Comparison of ENCODE assay signal across 20 cellular contexts in the genomic region with DNA sequence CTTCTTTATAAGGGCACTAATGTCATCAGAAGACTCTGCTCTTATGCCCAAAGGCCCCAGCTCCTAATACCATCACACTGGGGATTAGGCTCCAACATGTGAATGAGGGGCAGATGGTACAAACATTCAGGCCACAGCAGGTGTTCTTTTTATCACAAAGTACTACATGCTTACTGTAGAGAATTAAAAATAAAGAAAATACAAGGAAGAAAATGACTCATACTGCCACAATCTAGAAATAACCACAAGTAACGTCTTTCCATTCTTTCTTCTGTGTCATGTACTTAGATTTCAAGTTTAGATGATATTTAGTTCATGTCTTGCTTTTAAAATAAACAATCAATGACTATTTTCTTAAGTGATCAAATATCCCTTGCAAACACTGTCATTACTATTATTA.
DNase-seq lines count a peak whose midpoint lies in the region; ATAC-seq, FAIRE-seq and TF ChIP-seq lines count a peak whose summit lies in the region.
"Had no signal": no experiment of that assay in that cellular context is flagged by ENCODE, and none has a peak within 500 bp of the region (broad histone marks: within the 10 kb centered on the region; RNA-seq: fewer than 3 reads in every experiment).

No MANE protein-coding gene starts in this region.

- H3K4me2 ChIP-seq in astrocyte (ENCODE audit: low read length), result no peak overlapping the region

- H3K27me3 ChIP-seq in BJ (ENCODE audit: control insufficient read depth, insufficient read depth, low read length) (no peaks in the 10 kb centered on the region), astrocyte (ENCODE audit: insufficient read depth, low read length) (peaks cover 6% of the 10 kb centered on the region)
- H3K27me3 ChIP-seq: esophagus squamous epithelium had no signal

- H3K4me3 ChIP-seq in BJ (ENCODE audit: low read depth, low read length) (no peak overlapping the region), astrocyte (ENCODE audit: insufficient read depth, low read depth, low read length) (no peak overlapping the region), foreskin fibroblast (ENCODE audit: low read depth in 1 of 2, low read length in 2 of 2) (no peak overlapping the region)
- H3K4me3 ChIP-seq: adrenal gland, esophagus squamous epithelium, HAP-1 had no signal

- H3K4me3 Mint-ChIP-seq in astrocyte (ENCODE audit: unreplicated experiment), result no peak overlapping the region
- H3K4me3 Mint-ChIP-seq: activated CD4-positive, alpha-beta memory T cell treated with anti-CD3 and anti-CD28 coated beads, Interleukin-2, amount 10 ng/mL, durations not matched to agents 7 days and 5 days; activated T-helper 17 cell treated with anti-CD3 and anti-CD28 coated beads, Interleukin-2, amount 50 U/mL, for 72 hours; dendritic cell treated with granulocyte-macrophage colony-stimulating factor and Interleukin-4, amounts not matched to agents 40 ng/mL and 50 ng/mL, for 4 days; stimulated activated naive CD8-positive, alpha-beta T cell treated with anti-CD3 and anti-CD28 coated beads, Interleukin-15, Interleukin-2, amounts not matched to agents 100 ng/mL and 50 ng/mL, for 24 hours had no signal

- no peaks in the 10 kb centered on the region for H3K79me2 ChIP-seq in astrocyte (ENCODE audit: insufficient read depth, low read length)

- H2AFZ ChIP-seq in astrocyte (ENCODE audit: low read depth, low read length), result no peak overlapping the region

- H3K9me3 ChIP-seq in astrocyte (ENCODE audit: insufficient read depth, low read depth, low read length), result no peaks in the 10 kb centered on the region
- H3K9me3 ChIP-seq: adrenal gland, esophagus squamous epithelium, HAP-1 had no signal

- CTCF ChIA-PET in BJ (lab: Yijun Ruan, JAX), result no interaction called here

- H3K4me1 Mint-ChIP-seq in astrocyte (ENCODE audit: low read depth, unreplicated experiment), result peaks cover 3% of the 10 kb centered on the region
- H3K4me1 Mint-ChIP-seq: activated CD4-positive, alpha-beta memory T cell treated with anti-CD3 and anti-CD28 coated beads, Interleukin-2, amount 10 ng/mL, durations not matched to agents 7 days and 5 days; activated T-helper 17 cell treated with anti-CD3 and anti-CD28 coated beads, Interleukin-2, amount 50 U/mL, for 72 hours had no signal

- no peak for FAIRE-seq in astrocyte (lab: Jason Lieb, UNC)

- H3K9me3 Mint-ChIP-seq in astrocyte (ENCODE audit: unreplicated experiment), result no peaks in the 10 kb centered on the region
- H3K9me3 Mint-ChIP-seq: activated CD4-positive, alpha-beta memory T cell treated with anti-CD3 and anti-CD28 coated beads, Interleukin-2, amount 10 ng/mL, durations not matched to agents 7 days and 5 days; activated T-helper 17 cell treated with anti-CD3 and anti-CD28 coated beads, Interleukin-2, amount 50 U/mL, for 72 hours; dendritic cell treated with granulocyte-macrophage colony-stimulating factor and Interleukin-4, amounts not matched to agents 40 ng/mL and 50 ng/mL, for 4 days; stimulated activated naive CD8-positive, alpha-beta T cell treated with anti-CD3 and anti-CD28 coated beads, Interleukin-15, Interleukin-2, amounts not matched to agents 100 ng/mL and 50 ng/mL, for 24 hours had no signal

- H4K20me1 ChIP-seq in astrocyte (ENCODE audit: insufficient read depth, low read length), result no peaks in the 10 kb centered on the region

- H3K36me3 ChIP-seq in BJ (ENCODE audit: control insufficient read depth, insufficient read depth, low read length), result no peaks in the 10 kb centered on the region
- no peaks in the 10 kb centered on the region for H3K36me3 ChIP-seq in astrocyte (ENCODE audit: insufficient read depth, low read length)
- H3K36me3 ChIP-seq: adrenal gland, esophagus squamous epithelium, HAP-1 had no signal

- no peak overlapping the region for H3K27ac Mint-ChIP-seq in astrocyte (ENCODE audit: unreplicated experiment)
- H3K27ac Mint-ChIP-seq: activated CD4-positive, alpha-beta memory T cell treated with anti-CD3 and anti-CD28 coated beads, Interleukin-2, amount 10 ng/mL, durations not matched to agents 7 days and 5 days; activated T-helper 17 cell treated with anti-CD3 and anti-CD28 coated beads, Interleukin-2, amount 50 U/mL, for 72 hours; dendritic cell treated with granulocyte-macrophage colony-stimulating factor and Interleukin-4, amounts not matched to agents 40 ng/mL and 50 ng/mL, for 4 days; progenitor cell of endocrine pancreas; stimulated activated naive CD8-positive, alpha-beta T cell treated with anti-CD3 and anti-CD28 coated beads, Interleukin-15, Interleukin-2, amounts not matched to agents 100 ng/mL and 50 ng/mL, for 24 hours had no signal

- no peak for ATAC-seq in omental fat pad (ENCODE audit: low FRiP score)
- ATAC-seq: activated T-helper 17 cell treated with anti-CD3 and anti-CD28 coated beads, Interleukin-2, amount 50 U/mL, for 72 hours; left ventricle myocardium superior had no signal

- DNase-seq in BJ (ENCODE audit: low read depth), result peak; percentile 29
- peak; percentile 81 for DNase-seq in LHCN-M2 (ENCODE audit: low read depth)
- peak; percentile 74 for DNase-seq in astrocyte (ENCODE audit: low read depth)
- DNase-seq in foreskin fibroblast, result peak; percentile 23 to 48
- DNase-seq in NCI-H1105 (lab: John Stamatoyannopoulos, UW), result no peak
- DNase-seq in NCI-H2107 (lab: John Stamatoyannopoulos, UW), result no peak
- no peak for DNase-seq in HT-29 (ENCODE audit: low spot score)
- DNase-seq in omental fat pad (ENCODE audit: low spot score), result no peak
- DNase-seq: activated CD4-positive, alpha-beta memory T cell treated with anti-CD3 and anti-CD28 coated beads, Interleukin-2, amount 10 ng/mL, durations not matched to agents 7 days and 5 days; adrenal gland; esophagus squamous epithelium; GF-D8; left ventricle myocardium superior; NCI-H510A; SW 1271 had no signal

- no peaks in the 10 kb centered on the region for H3K4me1 ChIP-seq in astrocyte (ENCODE audit: insufficient read depth, low read length)
- H3K4me1 ChIP-seq: adrenal gland, HAP-1 had no signal

- no peaks in the 10 kb centered on the region for H3K36me3 Mint-ChIP-seq in astrocyte (ENCODE audit: low read depth, unreplicated experiment)

- H3K27ac ChIP-seq in astrocyte (ENCODE audit: low read depth, low read length), result no peak overlapping the region
- H3K27ac ChIP-seq: adrenal gland, esophagus squamous epithelium had no signal

- TF ChIP-seq CTCF in BJ (IDR thresholded peaks at IDR 0.05; ENCODE audit: insufficient read depth, low read depth, low read length) (no peak), astrocyte (IDR thresholded peaks at IDR 0.05; ENCODE audit: insufficient read depth, low read depth, low read length) (no peak), foreskin fibroblast (IDR thresholded peaks at IDR 0.05; ENCODE audit: low read depth, low read length) (no peak), omental fat pad (IDR thresholded peaks at IDR 0.05) (no peak)

- H3K27me3 Mint-ChIP-seq in astrocyte (ENCODE audit: low read depth, unreplicated experiment), result peaks cover 10% of the 10 kb centered on the region

- H3K9ac ChIP-seq in astrocyte (ENCODE audit: low read length), result no peak overlapping the region

- POLR2A ChIA-PET in BJ (lab: Charles Lee), result no interaction called here

Comparison
In these comparisons a context has a peak if more than half of its experiments do, and no peak if none do; other contexts are left out.
1. DNase-seq: peak in BJ (single experiment), LHCN-M2 (single experiment), astrocyte (single experiment) and foreskin fibroblast (2 of 2); none in NCI-H1105 (single experiment), NCI-H2107 (single experiment), HT-29 (single experiment) and omental fat pad (single experiment).